In the genomic region with DNA sequence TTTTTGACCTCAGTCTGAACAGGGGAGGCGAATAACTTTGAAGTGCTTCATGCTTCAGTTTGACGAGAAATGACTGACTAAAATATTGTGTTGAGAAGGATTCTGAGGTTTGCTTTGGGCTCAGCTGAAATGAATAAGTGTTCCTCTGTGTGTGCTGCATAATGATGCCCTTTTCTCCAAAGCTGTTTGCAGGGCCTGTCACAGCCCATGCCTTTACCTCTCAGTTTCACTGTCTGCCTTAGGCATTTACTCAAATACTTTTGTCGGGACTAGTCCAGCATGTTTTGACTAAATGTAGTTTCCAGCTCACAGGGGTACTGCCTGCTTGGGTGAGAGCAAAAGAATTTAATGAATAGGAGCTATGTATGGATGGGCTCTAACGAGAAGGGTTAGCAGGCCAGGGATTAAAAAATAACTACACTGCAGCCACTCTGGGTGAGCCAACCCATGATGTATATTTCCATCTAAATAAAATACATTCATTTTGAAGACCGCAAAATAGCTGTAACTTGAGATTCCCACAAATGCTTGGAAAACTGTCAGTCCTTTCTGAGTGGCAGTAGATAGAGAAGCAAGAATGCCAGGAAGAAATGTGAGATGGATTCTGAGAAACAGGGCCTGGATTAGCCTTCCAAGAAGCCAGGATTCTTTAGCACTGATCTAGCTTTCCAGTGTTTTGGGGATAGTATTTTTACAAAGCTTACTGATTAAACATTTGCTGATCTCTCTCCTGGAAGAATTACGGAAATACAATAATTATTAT, we compare ENCODE assay signal across 18 cellular contexts.
DNase-seq lines count a peak whose midpoint lies in the region; ATAC-seq and TF ChIP-seq lines count a peak whose summit lies in the region.
"Had no signal": no experiment of that assay in that cellular context is flagged by ENCODE, and none has a peak within 500 bp of the region (broad histone marks: within the 10 kb centered on the region; RNA-seq: fewer than 3 reads in every experiment).

No MANE protein-coding gene starts in this region.

- DNase-seq in cardiac muscle cell (ENCODE audit: low read depth in 1 of 2, low spot score in 1 of 2) = peak in 1 of 2 donors; percentile 49
- DNase-seq in left ventricle myocardium superior = no peak
- no peak for DNase-seq in coronary artery (ENCODE audit: low spot score)
- DNase-seq in type B pancreatic cell (ENCODE audit: extremely low spot score, unreplicated experiment) = no peak
- DNase-seq in activated naive CD4-positive, alpha-beta T cell treated with anti-CD3 and anti-CD28 coated beads for 36 hours = no peak
- DNase-seq in C1 segment of cervical spinal cord (lab: John Stamatoyannopoulos, UW) = no peak
- no peak for DNase-seq in naive thymus-derived CD4-positive, alpha-beta T cell
- DNase-seq: activated CD4-positive, alpha-beta T cell treated with anti-CD3 and anti-CD28 coated beads for 1 hour; activated T-cell treated with anti-CD3 and anti-CD28 coated beads, Interleukin-2, amount 50 U/mL, for 72 hours; adrenal gland; GDM1; head of caudate nucleus; left cardiac atrium; natural killer cell; NCI-H526; PC-9 had no signal

- peak overlapping the region; percentile 7 for H3K27ac Mint-ChIP-seq in type B pancreatic cell
- H3K27ac Mint-ChIP-seq in activated naive CD4-positive, alpha-beta T cell treated with anti-CD3 and anti-CD28 coated beads for 36 hours = no peak overlapping the region
- no peak overlapping the region for H3K27ac Mint-ChIP-seq in naive thymus-derived CD4-positive, alpha-beta T cell
- H3K27ac Mint-ChIP-seq: activated T-cell treated with anti-CD3 and anti-CD28 coated beads, Interleukin-2, amount 50 U/mL, for 72 hours; stimulated activated naive CD8-positive, alpha-beta T cell treated with anti-CD3 and anti-CD28 coated beads, Interleukin-15, Interleukin-2, amounts not matched to agents 100 ng/mL and 50 ng/mL, for 24 hours had no signal

- no peaks in the 10 kb centered on the region for H3K36me3 Mint-ChIP-seq in type B pancreatic cell
- H3K36me3 Mint-ChIP-seq in activated naive CD4-positive, alpha-beta T cell treated with anti-CD3 and anti-CD28 coated beads for 36 hours (ENCODE audit: low read depth) = peaks cover 1% of the 10 kb centered on the region
- no peaks in the 10 kb centered on the region for H3K36me3 Mint-ChIP-seq in naive thymus-derived CD4-positive, alpha-beta T cell
- H3K36me3 Mint-ChIP-seq: natural killer cell had no signal

- CTCF ChIA-PET in activated naive CD4-positive, alpha-beta T cell treated with anti-CD3 and anti-CD28 coated beads for 36 hours (lab: Charles Lee) = interaction anchor here (1.4 kb wide), 1 partner anchor 14 kb away, joined by 3 read pairs; no protein-coding TSS in a partner anchor
- CTCF ChIA-PET in naive thymus-derived CD4-positive, alpha-beta T cell (lab: Charles Lee) = no interaction called here

- intact Hi-C loops in left ventricle myocardium superior (cut with micrococcal nuclease) = no loop called here
- intact Hi-C loops in activated naive CD4-positive, alpha-beta T cell treated with anti-CD3 and anti-CD28 coated beads for 36 hours (cut with micrococcal nuclease) = no loop called here
- intact Hi-C loops in naive thymus-derived CD4-positive, alpha-beta T cell (cut with micrococcal nuclease) = no loop called here

- H3K4me3 Mint-ChIP-seq in type B pancreatic cell = no peak overlapping the region
- H3K4me3 Mint-ChIP-seq in activated naive CD4-positive, alpha-beta T cell treated with anti-CD3 and anti-CD28 coated beads for 36 hours = no peak overlapping the region
- H3K4me3 Mint-ChIP-seq in naive thymus-derived CD4-positive, alpha-beta T cell = no peak overlapping the region
- H3K4me3 Mint-ChIP-seq: activated T-cell treated with anti-CD3 and anti-CD28 coated beads, Interleukin-2, amount 50 U/mL, for 72 hours; natural killer cell; stimulated activated naive CD8-positive, alpha-beta T cell treated with anti-CD3 and anti-CD28 coated beads, Interleukin-15, Interleukin-2, amounts not matched to agents 100 ng/mL and 50 ng/mL, for 24 hours had no signal

- H3K9me3 Mint-ChIP-seq in type B pancreatic cell = no peaks in the 10 kb centered on the region
- H3K9me3 Mint-ChIP-seq in activated naive CD4-positive, alpha-beta T cell treated with anti-CD3 and anti-CD28 coated beads for 36 hours = no peaks in the 10 kb centered on the region
- peaks cover 0 to 4% (median 0%) of the 10 kb centered on the region in 11 donors for H3K9me3 Mint-ChIP-seq in naive thymus-derived CD4-positive, alpha-beta T cell
- H3K9me3 Mint-ChIP-seq: natural killer cell; stimulated activated naive CD8-positive, alpha-beta T cell treated with anti-CD3 and anti-CD28 coated beads, Interleukin-15, Interleukin-2, amounts not matched to agents 100 ng/mL and 50 ng/mL, for 24 hours had no signal

- H3K27me3 Mint-ChIP-seq in type B pancreatic cell = no peaks in the 10 kb centered on the region
- H3K27me3 Mint-ChIP-seq in activated naive CD4-positive, alpha-beta T cell treated with anti-CD3 and anti-CD28 coated beads for 36 hours (ENCODE audit: low read depth) = no peaks in the 10 kb centered on the region
- no peaks in the 10 kb centered on the region for H3K27me3 Mint-ChIP-seq in naive thymus-derived CD4-positive, alpha-beta T cell
- H3K27me3 Mint-ChIP-seq: stimulated activated naive CD8-positive, alpha-beta T cell treated with anti-CD3 and anti-CD28 coated beads, Interleukin-15, Interleukin-2, amounts not matched to agents 100 ng/mL and 50 ng/mL, for 24 hours had no signal

- H3K9me3 ChIP-seq in cardiac muscle cell (ENCODE audit: low read depth) (no peaks in the 10 kb centered on the region), mesodermal cell (ENCODE audit: control insufficient read depth, low read length) (no peaks in the 10 kb centered on the region)
- H3K9me3 ChIP-seq in naive thymus-derived CD4-positive, alpha-beta T cell (ENCODE audit: control insufficient read depth in 2 of 3, low read length in 3 of 3) = no peaks in the 10 kb centered on the region
- H3K9me3 ChIP-seq: adrenal gland had no signal

- POLR2A ChIA-PET in naive thymus-derived CD4-positive, alpha-beta T cell (lab: Charles Lee) = no interaction called here

- peaks cover 3% of the 10 kb centered on the region for H3K4me1 ChIP-seq in cardiac muscle cell (ENCODE audit: low read depth)
- peaks cover 12% of the 10 kb centered on the region for H3K4me1 ChIP-seq in mesodermal cell (ENCODE audit: control insufficient read depth, insufficient read depth, low read length, poor library complexity, severe bottlenecking)
- H3K4me1 ChIP-seq in naive thymus-derived CD4-positive, alpha-beta T cell (ENCODE audit: control insufficient read depth in 2 of 2, insufficient read depth in 2 of 2, low read length in 2 of 2) = no peaks in the 10 kb centered on the region

- ATAC-seq in left ventricle myocardium superior = no peak
- ATAC-seq in naive thymus-derived CD4-positive, alpha-beta T cell = no peak
- ATAC-seq: left cardiac atrium, natural killer cell had no signal

- WGBS in mesodermal cell (ENCODE audit: insufficient coverage in 2 of 2), 2 experiments = 77 to 89% methylated on average over 3 of the region's 6 CpGs

- H3K36me3 ChIP-seq in cardiac muscle cell (no peaks in the 10 kb centered on the region), mesodermal cell (ENCODE audit: control insufficient read depth, insufficient read depth, low read length) (no peaks in the 10 kb centered on the region)
- H3K36me3 ChIP-seq in naive thymus-derived CD4-positive, alpha-beta T cell (ENCODE audit: control insufficient read depth in 2 of 3, insufficient read depth in 3 of 3, low read length in 3 of 3) = no peaks in the 10 kb centered on the region
- H3K36me3 ChIP-seq: adrenal gland had no signal

- H3K4me3 ChIP-seq in cardiac muscle cell = no peak overlapping the region
- H3K4me3 ChIP-seq in coronary artery = no peak overlapping the region
- no peak overlapping the region for H3K4me3 ChIP-seq in mesodermal cell (ENCODE audit: extremely low read depth, insufficient read depth, low read length, poor library complexity, severe bottlenecking)
- no peak overlapping the region for H3K4me3 ChIP-seq in naive thymus-derived CD4-positive, alpha-beta T cell (ENCODE audit: low read length)
- H3K4me3 ChIP-seq: adrenal gland, PC-9 had no signal

- no peaks in the 10 kb centered on the region for H3K27me3 ChIP-seq in cardiac muscle cell
- H3K27me3 ChIP-seq in naive thymus-derived CD4-positive, alpha-beta T cell (ENCODE audit: control insufficient read depth in 2 of 2, insufficient read depth in 2 of 2, low read length in 2 of 2) = no peaks in the 10 kb centered on the region
- H3K27me3 ChIP-seq: adrenal gland had no signal

- H3K4me1 Mint-ChIP-seq in type B pancreatic cell (ENCODE audit: unreplicated experiment) = peaks cover 16% of the 10 kb centered on the region
- no peaks in the 10 kb centered on the region for H3K4me1 Mint-ChIP-seq in activated naive CD4-positive, alpha-beta T cell treated with anti-CD3 and anti-CD28 coated beads for 36 hours (ENCODE audit: low read depth)
- H3K4me1 Mint-ChIP-seq in naive thymus-derived CD4-positive, alpha-beta T cell = peaks cover 0 to 2% (median 0%) of the 10 kb centered on the region in 7 donors

- no peak for TF ChIP-seq CTCF in cardiac muscle cell (IDR thresholded peaks at IDR 0.05; ENCODE audit: low read depth, low read length)
- TF ChIP-seq CTCF in coronary artery (IDR thresholded peaks at IDR 0.05) = no peak
- no peak for TF ChIP-seq CTCF in type B pancreatic cell (conservative IDR thresholded peaks at IDR 0.05)

- H3K27ac ChIP-seq in cardiac muscle cell = peak overlapping the region; percentile 18
- H3K27ac ChIP-seq in coronary artery = peak overlapping the region; percentile 29 to 50
- H3K27ac ChIP-seq in mesodermal cell (ENCODE audit: low read depth, low read length, severe bottlenecking) = peak overlapping the region; percentile 46
- H3K27ac ChIP-seq in naive thymus-derived CD4-positive, alpha-beta T cell (ENCODE audit: low read depth, low read length) = no peak overlapping the region
- H3K27ac ChIP-seq: adrenal gland, PC-9 had no signal
